Comparison of ENCODE assay signal across 8 cellular contexts in the genomic region with DNA sequence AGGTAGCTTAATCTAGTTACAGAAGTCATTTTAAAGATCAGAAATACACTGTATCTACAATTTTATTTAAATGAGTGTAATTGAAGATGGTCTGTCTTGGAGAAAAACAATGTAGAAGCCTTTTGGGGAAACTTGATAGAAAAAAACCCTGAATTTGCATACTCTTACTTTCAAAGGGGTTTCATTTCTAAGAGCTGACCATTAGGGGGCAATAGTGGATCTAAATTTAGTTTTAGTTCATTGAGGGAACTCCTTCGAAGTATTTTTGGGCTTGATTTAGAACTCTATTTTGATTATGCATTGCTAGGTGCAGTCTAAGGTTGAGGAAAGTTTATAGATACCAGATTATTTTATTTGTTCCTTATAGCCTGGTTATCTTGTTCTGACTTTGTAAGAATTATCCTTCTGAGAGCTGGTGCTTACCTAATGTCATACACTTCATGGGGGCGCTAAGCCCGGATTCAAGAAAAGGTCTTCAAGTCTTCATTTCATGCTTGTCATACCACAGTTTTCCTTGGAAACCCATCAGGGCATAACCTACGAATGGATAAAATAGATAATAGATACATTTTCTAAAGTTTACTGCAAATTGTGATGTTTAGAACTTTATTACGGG.
DNase-seq lines count a peak whose midpoint lies in the region; ATAC-seq lines count a peak whose summit lies in the region.

No MANE protein-coding gene starts in this region.

- H3K27ac Mint-ChIP-seq in naive thymus-derived CD8-positive, alpha-beta T cell: peak overlapping the region in 2 of 10 donors; percentile 25 to 44

- POLR2A ChIA-PET in naive thymus-derived CD8-positive, alpha-beta T cell (lab: Charles Lee): interaction anchor here (1.0 to 2.2 kb wide), 4 partner anchors 70 to 88 kb away, joined by 3 to 8 read pairs (median 6); partner anchors contain the start of gene MXI1

- H3K9me3 Mint-ChIP-seq in naive thymus-derived CD8-positive, alpha-beta T cell: no peaks in the 10 kb centered on the region

- no peak overlapping the region for H3K4me3 Mint-ChIP-seq in naive thymus-derived CD8-positive, alpha-beta T cell

- peak; percentile 57 for ATAC-seq in GM21367 (IDR thresholded peaks at IDR 0.05; ENCODE audit: unreplicated experiment)
- peak; percentile 65 for ATAC-seq in esophagus mucosa
- ATAC-seq in naive thymus-derived CD8-positive, alpha-beta T cell: peak; percentile 76 to 77
- no peak for ATAC-seq in GM19467 (IDR thresholded peaks at IDR 0.05; ENCODE audit: unreplicated experiment)
- ATAC-seq in HG03039 (IDR thresholded peaks at IDR 0.05; ENCODE audit: unreplicated experiment): no peak

- H3K36me3 Mint-ChIP-seq in naive thymus-derived CD8-positive, alpha-beta T cell: peaks cover 0 to 21% (median under 1%) of the 10 kb centered on the region in 3 donors

- H3K27me3 Mint-ChIP-seq in naive thymus-derived CD8-positive, alpha-beta T cell: no peaks in the 10 kb centered on the region

- peak; percentile 35 for DNase-seq in DMS153 treated with DMSO at 0.1 percent for 48 hours (lab: John Stamatoyannopoulos, UW; ENCODE audit: unreplicated experiment)
- DNase-seq in LoVo (ENCODE audit: low spot score): peak; percentile 63
- peak; percentile 82 for DNase-seq in SIG-M5 treated with dmso at 0.1 percent for 504 hours (lab: John Stamatoyannopoulos, UW; ENCODE audit: unreplicated experiment)
- peak in 4 of 10 donors; percentile 26 to 79 (median 76) for DNase-seq in naive thymus-derived CD8-positive, alpha-beta T cell

- peaks cover 14 to 45% (median 24%) of the 10 kb centered on the region in 4 donors for H3K4me1 Mint-ChIP-seq in naive thymus-derived CD8-positive, alpha-beta T cell

Comparison
In these comparisons a context has a peak if more than half of its experiments do, and no peak if none do; other contexts are left out.
1. ATAC-seq: peak in GM21367 (single experiment), esophagus mucosa (single experiment) and naive thymus-derived CD8-positive, alpha-beta T cell (2 of 2); none in GM19467 (single experiment) and HG03039 (single experiment).